8 cellular contexts compared by ENCODE assay signal in the genomic region with DNA sequence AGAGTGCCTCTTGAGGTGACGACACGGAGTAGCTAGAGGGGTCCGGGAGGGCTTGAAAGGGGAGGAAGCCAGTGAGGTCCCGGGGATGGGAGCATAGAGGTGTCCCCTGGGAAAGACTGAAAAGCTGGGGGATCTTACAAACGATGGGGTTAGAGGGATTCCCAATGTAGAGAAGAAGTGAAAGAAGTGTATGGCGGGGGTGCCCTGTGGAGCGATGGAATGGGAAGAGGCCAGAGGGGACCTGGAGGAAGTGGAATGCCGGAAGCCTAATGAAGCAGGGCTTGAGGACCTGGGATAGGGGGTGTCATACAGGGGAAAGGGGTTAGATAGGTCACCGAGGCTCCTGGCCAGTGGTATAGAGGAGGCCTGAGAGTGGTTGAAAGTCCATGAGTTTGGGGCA. TPM values are rescaled to one million over a fixed set of nuclear protein-coding genes. Genes with fewer than 3 reads are reported as not detected.
DNase-seq lines count a peak whose midpoint lies in the region; ATAC-seq and TF ChIP-seq lines count a peak whose summit lies in the region.

No MANE protein-coding gene starts in this region.

- peak overlapping the region; percentile 98 for H3K4me3 ChIP-seq in GM23248
- H3K4me3 ChIP-seq in SU-DHL-6 (ENCODE audit: insufficient read depth, low read length, poor library complexity, severe bottlenecking), result peak overlapping the region; percentile 95
- H3K4me3 ChIP-seq in fibroblast of villous mesenchyme (ENCODE audit: low read depth, low read length), result peak overlapping the region; percentile 79
- peak overlapping the region; percentile 85 to 96 (median 92) for H3K4me3 ChIP-seq in sigmoid colon

- no peaks in the 10 kb centered on the region for H3K9me3 ChIP-seq in GM23248 (ENCODE audit: low read depth)
- no peaks in the 10 kb centered on the region for H3K9me3 ChIP-seq in SU-DHL-6 (ENCODE audit: insufficient read depth, low read length)
- no peaks in the 10 kb centered on the region for H3K9me3 ChIP-seq in sigmoid colon

- H3K9ac ChIP-seq in GM23248 (peak overlapping the region; percentile 92), SU-DHL-6 (ENCODE audit: low read length) (peak overlapping the region; percentile 93)

- WGBS in GM23248 (ENCODE audit: low coverage in 1 of 2, low lambda C conversion rate in 2 of 2, missing lambda C conversion rate in 2 of 2), 2 experiments, result 1 to 2% methylated on average over 6 to 9 of the region's 9 CpGs
- 1% methylated on average over 9 of the region's 9 CpGs for WGBS in sigmoid colon, 2 donors

- no peak for TF ChIP-seq CTCF in SU-DHL-6 (IDR thresholded peaks at IDR 0.05; ENCODE audit: insufficient read depth, low read length, poor library complexity, severe bottlenecking)
- TF ChIP-seq CTCF in fibroblast of villous mesenchyme (IDR thresholded peaks at IDR 0.05; ENCODE audit: insufficient read depth, low read depth, low read length), result no peak
- no peak for TF ChIP-seq CTCF in sigmoid colon (IDR thresholded peaks at IDR 0.05)

- H3K79me2 ChIP-seq in GM23248 (ENCODE audit: insufficient read depth) (peaks cover 55% of the 10 kb centered on the region), SU-DHL-6 (ENCODE audit: insufficient read depth, low read length) (peaks cover 42% of the 10 kb centered on the region)

- no peak for ATAC-seq in HG02981 (IDR thresholded peaks at IDR 0.05; ENCODE audit: unreplicated experiment)
- no peak for ATAC-seq in GM18505 (IDR thresholded peaks at IDR 0.05; ENCODE audit: unreplicated experiment)
- no peak for ATAC-seq in GM21723 (IDR thresholded peaks at IDR 0.05; ENCODE audit: unreplicated experiment)

- no peak for TF ChIP-seq EP300 in sigmoid colon (IDR thresholded peaks at IDR 0.05)

- no peaks in the 10 kb centered on the region for H3K27me3 ChIP-seq in GM23248 (replicated peaks; ENCODE audit: insufficient read depth)
- H3K27me3 ChIP-seq in SU-DHL-6 (ENCODE audit: low read length), result no peaks in the 10 kb centered on the region
- H3K27me3 ChIP-seq in sigmoid colon, result no peaks in the 10 kb centered on the region

- H3K4me1 ChIP-seq in GM23248 (ENCODE audit: insufficient read depth) (peaks cover 19% of the 10 kb centered on the region), sigmoid colon (peaks cover 0 to 36% (median 27%) of the 10 kb centered on the region in 4 donors)

- peak; percentile 48 for DNase-seq in GM23248
- no peak for DNase-seq in fibroblast of villous mesenchyme (ENCODE audit: low read depth)
- DNase-seq in sigmoid colon, result no peak
- DNase-seq in COLO668 (lab: John Stamatoyannopoulos, UW; ENCODE audit: unreplicated experiment), result no peak

- H3K27ac ChIP-seq in GM23248 (peak overlapping the region; percentile 47), SU-DHL-6 (ENCODE audit: low read depth, low read length) (peak overlapping the region; percentile 24), sigmoid colon (peak overlapping the region; percentile 86 to 92 (median 90))

- H3K4me2 ChIP-seq in GM23248 (ENCODE audit: unreplicated experiment) (peak overlapping the region; percentile 92), SU-DHL-6 (ENCODE audit: low read depth, low read length, poor library complexity, severe bottlenecking) (peak overlapping the region; percentile 100)

- intact Hi-C loops in sigmoid colon (cut with DNase I), result loop anchor here (2.0 kb wide), 3 partner anchors 45 to 109 kb away; a partner anchor contains a TSS

- in situ Hi-C loops in GM23248 (cut with MboI), result no loop called here

- no peaks in the 10 kb centered on the region for H3K36me3 ChIP-seq in GM23248 (ENCODE audit: low read depth)
- H3K36me3 ChIP-seq in SU-DHL-6 (ENCODE audit: low read length), result no peaks in the 10 kb centered on the region
- no peaks in the 10 kb centered on the region for H3K36me3 ChIP-seq in sigmoid colon

- H3F3A ChIP-seq in GM23248 (ENCODE audit: insufficient read depth), result peaks cover 7% of the 10 kb centered on the region
- no peaks in the 10 kb centered on the region for H3F3A ChIP-seq in SU-DHL-6 (ENCODE audit: insufficient read depth)

- no peaks in the 10 kb centered on the region for H4K20me1 ChIP-seq in GM23248 (ENCODE audit: insufficient read depth)
- no peaks in the 10 kb centered on the region for H4K20me1 ChIP-seq in SU-DHL-6 (ENCODE audit: low read depth, low read length)

- peak overlapping the region; percentile 72 for H2AFZ ChIP-seq in GM23248
- peak overlapping the region; percentile 33 for H2AFZ ChIP-seq in SU-DHL-6 (ENCODE audit: low read depth, low read length, severe bottlenecking)

- no peaks in the 10 kb centered on the region for H3K9me2 ChIP-seq in GM23248 (ENCODE audit: insufficient read depth)
- H3K9me2 ChIP-seq in SU-DHL-6 (replicated peaks; ENCODE audit: insufficient read depth, low read length), result no peaks in the 10 kb centered on the region

- TF ChIP-seq POLR2A in sigmoid colon (IDR thresholded peaks at IDR 0.05), result no peak
- TF ChIP-seq POLR2A in GM18505 (IDR thresholded peaks at IDR 0.05; ENCODE audit: borderline replicate concordance, extremely low read depth, insufficient read depth, insufficient read length), result no peak

RNA-seq across cellular contexts. Expression of a gene that starts 0.6 kb away (rescaled TPM):
- 118 and 124 TPM in 2 replicates for total RNA-seq in GM23248 (2014; rRNA removed; shearing (Covaris generic))
- polyA plus RNA-seq in GM23248 (2016; fragmentation: Nextera tagmentation; extraction: Ambion mirVana), result 64.2 and 64.9 TPM in 2 replicates
- 92.0 and 97.0 TPM in 2 replicates for total RNA-seq in fibroblast of villous mesenchyme
- 10 to 100 TPM; 48.5 to 81.1 (median 52.0) TPM for total RNA-seq in sigmoid colon
- 10 to 100 TPM; 33.0 to 77.4 (median 40.9) TPM for polyA plus RNA-seq in sigmoid colon

RNA-seq across cellular contexts. Expression of a gene that starts 4.3 kb away (rescaled TPM):
- total RNA-seq in GM23248 (2014; rRNA removed; shearing (Covaris generic)), result 0.38 and 2.1 TPM in 2 replicates
- polyA plus RNA-seq in GM23248 (2016; fragmentation: Nextera tagmentation; extraction: Ambion mirVana), result 0.31 and 0.93 TPM in 2 replicates
- total RNA-seq in fibroblast of villous mesenchyme, result 0.43 TPM in 1 of 2 replicates, not detected in the other
- under 1 TPM in 1 of 4 donors, not detected in 3; 0.83 TPM for total RNA-seq in sigmoid colon
- polyA plus RNA-seq in sigmoid colon, result 1 to 10 TPM in 1 of 3 donors, under 1 TPM in 1, not detected in 1; 0.36 to 1.2 TPM

RNA-seq across cellular contexts. Expression of a gene that starts 45.7 kb away (rescaled TPM):
- total RNA-seq in GM23248 (2014; rRNA removed; shearing (Covaris generic)), result 17.7 and 21.1 TPM in 2 replicates
- polyA plus RNA-seq in GM23248 (2016; fragmentation: Nextera tagmentation; extraction: Ambion mirVana) (11.7 and 15.1 TPM in 2 replicates), sigmoid colon (10 to 100 TPM in 2 of 3 donors, 1 to 10 TPM in 1; 7.4 to 17.4 (median 16.3) TPM)
- total RNA-seq in fibroblast of villous mesenchyme (15.1 and 19.3 TPM in 2 replicates), sigmoid colon (10 to 100 TPM; 21.0 to 32.9 (median 23.1) TPM)

RNA-seq across cellular contexts. Expression of a gene that starts 50.7 kb away (rescaled TPM):
- 21.8 and 24.2 TPM in 2 replicates for total RNA-seq in GM23248 (2014; rRNA removed; shearing (Covaris generic))
- 17.4 and 21.9 TPM in 2 replicates for polyA plus RNA-seq in GM23248 (2016; fragmentation: Nextera tagmentation; extraction: Ambion mirVana)
- 21.6 and 21.9 TPM in 2 replicates for total RNA-seq in fibroblast of villous mesenchyme
- total RNA-seq in sigmoid colon, result 10 to 100 TPM; 17.8 to 45.4 (median 22.4) TPM
- 10 to 100 TPM; 18.0 to 43.5 (median 30.1) TPM for polyA plus RNA-seq in sigmoid colon

Comparison
In these comparisons a context has a peak if more than half of its experiments do, and no peak if none do; other contexts are left out.
1. H3K27ac ChIP-seq: peak in every context shown above with its lines; median percentile 90 in sigmoid colon; 47 in GM23248; 24 in SU-DHL-6.